3 cellular contexts compared by ENCODE assay signal in genomic region chr1:145111674-145112073, GRCh38. TPM values are rescaled to one million over a fixed set of nuclear protein-coding genes. Genes with fewer than 3 reads are reported as not detected.
"Had no signal": no experiment of that assay in that cellular context is flagged by ENCODE, and none has a peak within 500 bp of the region (broad histone marks: within the 10 kb centered on the region; RNA-seq: fewer than 3 reads in every experiment).

No MANE protein-coding gene starts in this region.

RNA-seq across cellular contexts. Expression of gene FAM72D, which starts 15.9 kb away (rescaled TPM):
- total RNA-seq: psoas muscle, right atrium auricular region had no signal
- polyA plus RNA-seq: naive thymus-derived CD8-positive, alpha-beta T cell had no signal
